In the genomic region with DNA sequence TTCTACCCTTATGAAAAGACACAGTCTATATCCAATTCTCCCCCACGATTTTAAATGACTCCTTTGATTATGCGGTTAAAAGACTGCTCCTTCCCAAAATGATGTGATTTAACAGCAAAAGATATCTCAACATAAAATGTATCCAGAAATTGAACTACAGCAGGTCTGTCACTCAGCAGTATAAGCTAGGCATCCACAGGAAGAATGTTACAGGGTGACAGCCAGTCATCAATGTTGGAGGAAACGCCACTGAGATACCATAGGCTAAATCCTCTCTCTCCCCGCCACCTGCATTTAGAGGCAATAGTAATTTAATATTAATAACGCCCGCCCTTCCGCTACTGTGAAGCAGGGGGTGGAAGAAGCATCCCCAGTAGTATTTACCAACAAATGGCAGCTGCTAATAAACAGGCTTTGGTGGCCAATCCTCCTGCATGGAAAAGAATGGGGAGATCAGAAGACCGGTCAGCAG, we compare ENCODE assay signal across 1 cellular context.
A peak's percentile ranks its signal among the peaks of the same experiment; 100 is the strongest.
TF ChIP-seq lines count a peak whose summit lies in the region.

No MANE protein-coding gene starts in this region.

TF ChIP-seq in GM12878, 131 proteins besides CTCF, POLR2A, EP300 and RAD21:
- TF ChIP-seq FOXK2 (IDR thresholded peaks at IDR 0.05): no peak
- TF ChIP-seq, protein P1, sequence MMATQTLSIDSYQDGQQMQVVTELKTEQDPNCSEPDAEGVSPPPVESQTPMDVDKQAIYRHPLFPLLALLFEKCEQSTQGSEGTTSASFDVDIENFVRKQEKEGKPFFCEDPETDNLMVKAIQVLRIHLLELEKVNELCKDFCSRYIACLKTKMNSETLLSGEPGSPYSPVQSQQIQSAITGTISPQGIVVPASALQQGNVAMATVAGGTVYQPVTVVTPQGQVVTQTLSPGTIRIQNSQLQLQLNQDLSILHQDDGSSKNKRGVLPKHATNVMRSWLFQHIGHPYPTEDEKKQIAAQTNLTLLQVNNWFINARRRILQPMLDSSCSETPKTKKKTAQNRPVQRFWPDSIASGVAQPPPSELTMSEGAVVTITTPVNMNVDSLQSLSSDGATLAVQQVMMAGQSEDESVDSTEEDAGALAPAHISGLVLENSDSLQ (IDR thresholded peaks at IDR 0.05): peak; percentile 56; the same call in 1 of the 2 replicates
- 0 out of 2 replicates have a peak, but pooled peaks have one; percentile 9 for TF ChIP-seq DPF2 (IDR thresholded peaks at IDR 0.05)
- TF ChIP-seq SIX5 (IDR thresholded peaks at IDR 0.05; ENCODE audit: low read depth, low read length, severe bottlenecking): no peak
- no peak for TF ChIP-seq ATF7 (IDR thresholded peaks at IDR 0.05; ENCODE audit: low read depth)
- 0 out of 2 replicates have a peak, but pooled peaks have one; percentile 32 for TF ChIP-seq ZBED1 (IDR thresholded peaks at IDR 0.05; ENCODE audit: borderline replicate concordance)
- 0 out of 4 replicates have a peak, but pooled peaks have one; percentile 12 to 37 for TF ChIP-seq BHLHE40 (IDR thresholded peaks at IDR 0.05; ENCODE audit: borderline replicate concordance in 1 of 2, low read depth in 2 of 2, low read length in 1 of 2)
